ENCODE assay signal across 21 cellular contexts in genomic region chr19:4923379-4923747, GRCh38. TPM values are rescaled to one million over a fixed set of nuclear protein-coding genes. Genes with fewer than 3 reads are reported as not detected.
"Had no signal": no experiment of that assay in that cellular context is flagged by ENCODE, and none has a peak within 500 bp of the region (broad histone marks: within the 10 kb centered on the region; RNA-seq: fewer than 3 reads in every experiment).

No MANE protein-coding gene starts in this region.

- DNase-seq: activated CD4-positive, alpha-beta T cell treated with anti-CD3 and anti-CD28 coated beads for 1 hour; activated CD4-positive, alpha-beta T cell treated with anti-CD3 and anti-CD28 coated beads, Interleukin-2, amount 50 U/mL, for 4 hours; activated gamma-delta T cell; adrenal gland; erythroblast; gastrocnemius medialis; heart left ventricle; left ventricle myocardium superior; pancreas; right lobe of liver; stimulated activated CD4-positive, alpha-beta T cell treated with anti-CD3 and anti-CD28 coated beads, Interleukin-4, amount 100 ng/mL, for 24 hours; stimulated activated naive B cell treated with anti-CD40 and anti-IgM and Interleukin-4, amounts not matched to agents 10 μg/mL and 1 μg/mL and 100 μg/mL, for 72 hours had no signal

- H3K36me3 ChIP-seq: adrenal gland, gastrocnemius medialis, heart left ventricle, neural progenitor cell, pancreas, right lobe of liver had no signal

- H3K4me3 ChIP-seq: adrenal gland, dorsolateral prefrontal cortex, gastrocnemius medialis, heart left ventricle, neural progenitor cell, pancreas, right lobe of liver, smooth muscle cell had no signal

- H3K4me3 Mint-ChIP-seq: neural progenitor cell; stimulated activated naive B cell treated with anti-CD40 and anti-IgM and Interleukin-4, amounts not matched to agents 10 μg/mL and 1 μg/mL and 100 μg/mL, for 72 hours; T-helper 1 cell treated with Interleukin-12 subunit alpha and Interleukin-12 subunit beta and Interleukin-4 antibody, amounts not matched to agents 30 μg/mL and 1 μg/mL, for 36 hours had no signal

- FAIRE-seq: astrocyte, bronchial epithelial cell, endometrium, pancreas had no signal

- H3K4me1 ChIP-seq: gastrocnemius medialis, heart left ventricle, neural progenitor cell, pancreas, right lobe of liver had no signal

- H3K27ac Mint-ChIP-seq: stimulated activated naive B cell treated with anti-CD40 and anti-IgM and Interleukin-4, amounts not matched to agents 10 μg/mL and 1 μg/mL and 100 μg/mL, for 72 hours; T-helper 1 cell treated with Interleukin-12 subunit alpha and Interleukin-12 subunit beta and Interleukin-4 antibody, amounts not matched to agents 30 μg/mL and 1 μg/mL, for 36 hours had no signal

- H3K9me3 Mint-ChIP-seq: activated naive CD4-positive, alpha-beta T cell treated with anti-CD3 and anti-CD28 coated beads, Interleukin-2, amount 50 U/mL, for 72 hours; neural progenitor cell; stimulated activated naive B cell treated with anti-CD40 and anti-IgM and Interleukin-4, amounts not matched to agents 10 μg/mL and 1 μg/mL and 100 μg/mL, for 72 hours; T-helper 1 cell treated with Interleukin-12 subunit alpha and Interleukin-12 subunit beta and Interleukin-4 antibody, amounts not matched to agents 30 μg/mL and 1 μg/mL, for 36 hours had no signal

- H3K9me3 ChIP-seq: adrenal gland, gastrocnemius medialis, heart left ventricle, pancreas, right lobe of liver had no signal

- H3K27ac ChIP-seq: adrenal gland, gastrocnemius medialis, heart left ventricle, neural progenitor cell, pancreas, right lobe of liver had no signal

- H3K27me3 Mint-ChIP-seq: stimulated activated naive B cell treated with anti-CD40 and anti-IgM and Interleukin-4, amounts not matched to agents 10 μg/mL and 1 μg/mL and 100 μg/mL, for 72 hours had no signal

- H3K9ac ChIP-seq: neural progenitor cell had no signal

- H3K27me3 ChIP-seq: adrenal gland, dorsolateral prefrontal cortex, gastrocnemius medialis, heart left ventricle, neural progenitor cell, pancreas, right lobe of liver had no signal

RNA-seq across cellular contexts. Expression of gene ARRDC5, which starts 20.7 kb away (rescaled TPM):
- total RNA-seq: astrocyte, bronchial epithelial cell, gastrocnemius medialis, kidney epithelial cell, left ventricle myocardium superior, smooth muscle cell had no signal
- polyA plus RNA-seq: smooth muscle cell had no signal
